ENCODE assay signal across 26 cellular contexts in the genomic region with DNA sequence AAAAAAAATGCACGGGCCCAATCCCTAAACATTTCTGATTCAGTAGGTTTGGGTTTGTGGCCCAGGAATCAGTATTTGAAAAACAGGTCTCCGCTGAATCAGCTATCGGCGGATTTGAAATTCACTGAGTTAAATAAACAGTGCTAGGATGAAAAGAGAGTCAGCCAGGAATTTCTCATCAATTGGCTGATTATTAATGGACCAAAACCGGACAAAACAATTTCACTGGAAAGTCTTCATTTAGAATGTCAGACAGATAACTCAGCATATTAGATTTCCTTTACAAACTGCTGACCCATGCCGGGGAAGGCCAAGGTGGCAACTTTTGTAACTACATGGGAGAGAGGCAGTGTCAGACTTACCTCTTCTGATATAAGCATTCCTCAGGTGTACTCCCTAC.
"Had no signal": no experiment of that assay in that cellular context is flagged by ENCODE, and none has a peak within 500 bp of the region (broad histone marks: within the 10 kb centered on the region; RNA-seq: fewer than 3 reads in every experiment).

No MANE protein-coding gene starts in this region.

- H3K36me3 ChIP-seq: neutrophil, pancreas, prostate gland, right lobe of liver, sigmoid colon, stomach, thoracic aorta, thyroid gland, tibial nerve, upper lobe of left lung, vagina had no signal

- H3K27ac Mint-ChIP-seq: natural killer cell; nephron progenitor cell; stimulated activated effector memory CD8-positive, alpha-beta T cell treated with anti-CD3 and anti-CD28 coated beads, Interleukin-12 subunit alpha, Interleukin-12 subunit beta, amount 100 ng/mL, for 72 hours; stimulated activated naive B cell treated with anti-CD40 and anti-IgM and Interleukin-4, amounts not matched to agents 10 μg/mL and 1 μg/mL and 100 μg/mL, for 72 hours; stimulated activated naive CD8-positive, alpha-beta T cell treated with anti-CD3 and anti-CD28 coated beads, Interleukin-15, Interleukin-2, amounts not matched to agents 100 ng/mL and 50 ng/mL, for 24 hours had no signal

- DNase-seq: natural killer cell; nephron progenitor cell; nucleus accumbens; pancreas; right cardiac atrium; right lobe of liver; sigmoid colon; small intestine; stimulated activated CD4-positive, alpha-beta T cell treated with anti-CD3 and anti-CD28 coated beads, Interleukin-15, amount 100 ng/mL, for 24 hours; stimulated activated CD4-positive, alpha-beta T cell treated with anti-CD3 and anti-CD28 coated beads, Interleukin-2, amount 100 ng/mL, for 24 hours; stimulated activated CD4-positive, alpha-beta T cell treated with anti-CD3 and anti-CD28 coated beads, Interleukin-2, amount 100 ng/mL, for 48 hours; stimulated activated CD4-positive, alpha-beta T cell treated with anti-CD3 and anti-CD28 coated beads, Interleukin-4, amount 100 ng/mL, for 24 hours; stimulated activated naive B cell treated with anti-CD40 and anti-IgM and Interleukin-4, amounts not matched to agents 10 μg/mL and 1 μg/mL and 100 μg/mL, for 72 hours; stimulated activated naive CD4-positive, alpha-beta T cell treated with Interleukin-2 at 50 U/mL for 16 hours; stomach; thyroid gland; trophoblast cell; upper lobe of left lung had no signal

- H3K27ac ChIP-seq: neutrophil, pancreas, prostate gland, right lobe of liver, sigmoid colon, stomach, thoracic aorta, thyroid gland, tibial nerve, upper lobe of left lung, vagina had no signal

- H3K27me3 ChIP-seq: pancreas, right lobe of liver, sigmoid colon, stomach, thyroid gland, tibial nerve, upper lobe of left lung, vagina had no signal

- H3K36me3 Mint-ChIP-seq: natural killer cell; stimulated activated effector memory CD8-positive, alpha-beta T cell treated with anti-CD3 and anti-CD28 coated beads, Interleukin-12 subunit alpha, Interleukin-12 subunit beta, amount 100 ng/mL, for 72 hours; stimulated activated naive B cell treated with anti-CD40 and anti-IgM and Interleukin-4, amounts not matched to agents 10 μg/mL and 1 μg/mL and 100 μg/mL, for 72 hours had no signal

- H3K4me1 ChIP-seq: pancreas, prostate gland, right lobe of liver, sigmoid colon, stomach, thyroid gland, tibial nerve, upper lobe of left lung, vagina had no signal

- H3K4me1 Mint-ChIP-seq: natural killer cell; nephron progenitor cell; neural crest cell; stimulated activated effector memory CD8-positive, alpha-beta T cell treated with anti-CD3 and anti-CD28 coated beads, Interleukin-12 subunit alpha, Interleukin-12 subunit beta, amount 100 ng/mL, for 72 hours; stimulated activated naive B cell treated with anti-CD40 and anti-IgM and Interleukin-4, amounts not matched to agents 10 μg/mL and 1 μg/mL and 100 μg/mL, for 72 hours had no signal

- H3K4me3 Mint-ChIP-seq: natural killer cell; nephron progenitor cell; neural crest cell; stimulated activated effector memory CD8-positive, alpha-beta T cell treated with anti-CD3 and anti-CD28 coated beads, Interleukin-12 subunit alpha, Interleukin-12 subunit beta, amount 100 ng/mL, for 72 hours; stimulated activated naive B cell treated with anti-CD40 and anti-IgM and Interleukin-4, amounts not matched to agents 10 μg/mL and 1 μg/mL and 100 μg/mL, for 72 hours; stimulated activated naive CD8-positive, alpha-beta T cell treated with anti-CD3 and anti-CD28 coated beads, Interleukin-15, Interleukin-2, amounts not matched to agents 100 ng/mL and 50 ng/mL, for 24 hours had no signal

- H3K9me3 Mint-ChIP-seq: natural killer cell; nephron progenitor cell; neural crest cell; stimulated activated effector memory CD8-positive, alpha-beta T cell treated with anti-CD3 and anti-CD28 coated beads, Interleukin-12 subunit alpha, Interleukin-12 subunit beta, amount 100 ng/mL, for 72 hours; stimulated activated naive B cell treated with anti-CD40 and anti-IgM and Interleukin-4, amounts not matched to agents 10 μg/mL and 1 μg/mL and 100 μg/mL, for 72 hours; stimulated activated naive CD8-positive, alpha-beta T cell treated with anti-CD3 and anti-CD28 coated beads, Interleukin-15, Interleukin-2, amounts not matched to agents 100 ng/mL and 50 ng/mL, for 24 hours had no signal

- ATAC-seq: natural killer cell; pancreas; right cardiac atrium; right lobe of liver; stimulated activated effector memory CD8-positive, alpha-beta T cell treated with anti-CD3 and anti-CD28 coated beads, Interleukin-12 subunit alpha, Interleukin-12 subunit beta, amount 100 ng/mL, for 72 hours; stimulated activated naive B cell treated with anti-CD40 and anti-IgM and Interleukin-4, amounts not matched to agents 10 μg/mL and 1 μg/mL and 100 μg/mL, for 72 hours had no signal

- H3K9me3 ChIP-seq: neutrophil, pancreas, prostate gland, right lobe of liver, sigmoid colon, stomach, thoracic aorta, thyroid gland, tibial nerve, upper lobe of left lung, vagina had no signal

- H3K4me3 ChIP-seq: pancreas, prostate gland, right lobe of liver, sigmoid colon, stomach, thoracic aorta, thyroid gland, tibial nerve, upper lobe of left lung, vagina had no signal
